ENCODE assay signal across 1 cellular context in genomic region chr11:130916238-130916855, GRCh38.
TF ChIP-seq lines count a peak whose summit lies in the region.

A gene with protein sequence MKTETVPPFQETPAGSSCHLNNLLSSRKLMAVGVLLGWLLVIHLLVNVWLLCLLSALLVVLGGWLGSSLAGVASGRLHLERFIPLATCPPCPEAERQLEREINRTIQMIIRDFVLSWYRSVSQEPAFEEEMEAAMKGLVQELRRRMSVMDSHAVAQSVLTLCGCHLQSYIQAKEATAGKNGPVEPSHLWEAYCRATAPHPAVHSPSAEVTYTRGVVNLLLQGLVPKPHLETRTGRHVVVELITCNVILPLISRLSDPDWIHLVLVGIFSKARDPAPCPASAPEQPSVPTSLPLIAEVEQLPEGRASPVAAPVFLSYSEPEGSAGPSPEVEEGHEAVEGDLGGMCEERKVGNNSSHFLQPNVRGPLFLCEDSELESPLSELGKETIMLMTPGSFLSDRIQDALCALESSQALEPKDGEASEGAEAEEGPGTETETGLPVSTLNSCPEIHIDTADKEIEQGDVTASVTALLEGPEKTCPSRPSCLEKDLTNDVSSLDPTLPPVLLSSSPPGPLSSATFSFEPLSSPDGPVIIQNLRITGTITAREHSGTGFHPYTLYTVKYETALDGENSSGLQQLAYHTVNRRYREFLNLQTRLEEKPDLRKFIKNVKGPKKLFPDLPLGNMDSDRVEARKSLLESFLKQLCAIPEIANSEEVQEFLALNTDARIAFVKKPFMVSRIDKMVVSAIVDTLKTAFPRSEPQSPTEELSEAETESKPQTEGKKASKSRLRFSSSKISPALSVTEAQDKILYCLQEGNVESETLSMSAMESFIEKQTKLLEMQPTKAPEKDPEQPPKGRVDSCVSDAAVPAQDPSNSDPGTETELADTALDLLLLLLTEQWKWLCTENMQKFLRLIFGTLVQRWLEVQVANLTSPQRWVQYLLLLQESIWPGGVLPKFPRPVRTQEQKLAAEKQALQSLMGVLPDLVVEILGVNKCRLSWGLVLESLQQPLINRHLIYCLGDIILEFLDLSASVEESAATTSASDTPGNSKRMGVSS (minus strand): TSS chr11:130916479. CDS start chr11:130915939, 540 bp downstream.

TF ChIP-seq in K562, 482 proteins besides CTCF, POLR2A, EP300 and RAD21 (continued from another document and continues in another):
- TF ChIP-seq GMEB1 (CRISPR knock-in tag; IDR thresholded peaks at IDR 0.05) (peak; percentile 97), BACH1 (tag; IDR thresholded peaks at IDR 0.05) (no peak), L3MBTL2 (IDR thresholded peaks at IDR 0.05) (peak; percentile 98), FIP1L1 (IDR thresholded peaks at IDR 0.05; ENCODE audit: low read depth, low read length, poor library complexity, severe bottlenecking) (peak; percentile 44), TBL1XR1 (IDR thresholded peaks at IDR 0.05; ENCODE audit: low read length in 2 of 2) (no peak), ZNF124 (CRISPR knock-in tag; IDR thresholded peaks at IDR 0.05) (0 out of 2 replicates have a peak, but pooled peaks have one; percentile 36), MTA3 (IDR thresholded peaks at IDR 0.05; ENCODE audit: borderline replicate concordance) (peak; percentile 77; the same call in 1 of the 2 replicates), RCOR1 (IDR thresholded peaks at IDR 0.05; ENCODE audit: borderline replicate concordance in 1 of 2, low read depth in 2 of 2, low read length in 2 of 2) (peak in 1 of 2 experiments; percentile 61; a peak in 1 of 4 replicates), EP400 (IDR thresholded peaks at IDR 0.05) (peak; percentile 70; the same call in 1 of the 2 replicates), ZBTB17 (CRISPR knock-in tag; IDR thresholded peaks at IDR 0.05) (no peak), XRCC4 (IDR thresholded peaks at IDR 0.05; ENCODE audit: extremely low read depth, insufficient read depth, insufficient read length) (no peak), KDM1A (IDR thresholded peaks at IDR 0.05) (no peak), POLR3G (IDR thresholded peaks at IDR 0.05; ENCODE audit: extremely low read depth, insufficient read length, insufficient replicate concordance) (no peak), ZNF232 (CRISPR knock-in tag; IDR thresholded peaks at IDR 0.05) (0 out of 2 replicates have a peak, but pooled peaks have one; percentile 73), TFE3 (CRISPR knock-in tag; IDR thresholded peaks at IDR 0.05) (no peak), PHF20 (IDR thresholded peaks at IDR 0.05; ENCODE audit: partially characterized antibody) (peak; percentile 99), BMI1 (IDR thresholded peaks at IDR 0.05; ENCODE audit: low read length) (no peak), KDM4B (IDR thresholded peaks at IDR 0.05; ENCODE audit: borderline replicate concordance in 2 of 2, low read depth in 1 of 2) (peak in 1 of 2 experiments; percentile 49; a peak in 1 of 4 replicates), SIX5 (IDR thresholded peaks at IDR 0.05; ENCODE audit: borderline replicate concordance in 1 of 2, insufficient read depth in 1 of 2, low read depth in 1 of 2, low read length in 2 of 2) (peak in 1 of 2 experiments; percentile 14; a peak in 1 of 4 replicates), ZNF766 (CRISPR knock-in tag; conservative IDR thresholded peaks at IDR 0.05) (peak; percentile 88), ZNF384 (IDR thresholded peaks at IDR 0.05; ENCODE audit: low read depth, low read length) (0 out of 2 replicates have a peak, but pooled peaks have one; percentile 7), ZNF263 (CRISPR knock-in tag; IDR thresholded peaks at IDR 0.05; ENCODE audit: borderline replicate concordance) (peak; percentile 35; the same call in 1 of the 2 replicates), BCLAF1 (IDR thresholded peaks at IDR 0.05; ENCODE audit: borderline replicate concordance in 1 of 2, control insufficient read depth in 1 of 2, low read depth in 2 of 2, low read length in 1 of 2) (peak in 1 of 2 experiments; percentile 57; a peak in 1 of 4 replicates), ATF7 (IDR thresholded peaks at IDR 0.05) (peak; percentile 82), JUN (IDR thresholded peaks at IDR 0.05; ENCODE audit: borderline replicate concordance, low read depth, low read length) (peak; percentile 38; the same call in 1 of the 2 replicates), JUN (CRISPR knock-in tag; IDR thresholded peaks at IDR 0.05; ENCODE audit: borderline replicate concordance) (no peak), CGGBP1 (CRISPR knock-in tag; IDR thresholded peaks at IDR 0.05) (peak; percentile 70; the same call in 1 of the 2 replicates), HMGN3 (IDR thresholded peaks at IDR 0.05; ENCODE audit: borderline replicate concordance, extremely low read depth, insufficient read length, low read depth, low read length) (peak; percentile 46), ETS1 (conservative IDR thresholded peaks at IDR 0.05; ENCODE audit: control insufficient read depth, low read depth, low read length) (peak; percentile 74; the same call in 1 of the 2 replicates), ZBTB5 (IDR thresholded peaks at IDR 0.05) (no peak), ELF2 (CRISPR knock-in tag; IDR thresholded peaks at IDR 0.05) (peak; percentile 94)
- TF ChIP-seq, protein P1, sequence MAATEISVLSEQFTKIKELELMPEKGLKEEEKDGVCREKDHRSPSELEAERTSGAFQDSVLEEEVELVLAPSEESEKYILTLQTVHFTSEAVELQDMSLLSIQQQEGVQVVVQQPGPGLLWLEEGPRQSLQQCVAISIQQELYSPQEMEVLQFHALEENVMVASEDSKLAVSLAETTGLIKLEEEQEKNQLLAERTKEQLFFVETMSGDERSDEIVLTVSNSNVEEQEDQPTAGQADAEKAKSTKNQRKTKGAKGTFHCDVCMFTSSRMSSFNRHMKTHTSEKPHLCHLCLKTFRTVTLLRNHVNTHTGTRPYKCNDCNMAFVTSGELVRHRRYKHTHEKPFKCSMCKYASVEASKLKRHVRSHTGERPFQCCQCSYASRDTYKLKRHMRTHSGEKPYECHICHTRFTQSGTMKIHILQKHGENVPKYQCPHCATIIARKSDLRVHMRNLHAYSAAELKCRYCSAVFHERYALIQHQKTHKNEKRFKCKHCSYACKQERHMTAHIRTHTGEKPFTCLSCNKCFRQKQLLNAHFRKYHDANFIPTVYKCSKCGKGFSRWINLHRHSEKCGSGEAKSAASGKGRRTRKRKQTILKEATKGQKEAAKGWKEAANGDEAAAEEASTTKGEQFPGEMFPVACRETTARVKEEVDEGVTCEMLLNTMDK (IDR thresholded peaks at IDR 0.05; ENCODE audit: borderline replicate concordance, insufficient read depth, low read depth, low read length, poor library complexity, severe bottlenecking) = peak; percentile 91
- TF ChIP-seq, protein P2, sequence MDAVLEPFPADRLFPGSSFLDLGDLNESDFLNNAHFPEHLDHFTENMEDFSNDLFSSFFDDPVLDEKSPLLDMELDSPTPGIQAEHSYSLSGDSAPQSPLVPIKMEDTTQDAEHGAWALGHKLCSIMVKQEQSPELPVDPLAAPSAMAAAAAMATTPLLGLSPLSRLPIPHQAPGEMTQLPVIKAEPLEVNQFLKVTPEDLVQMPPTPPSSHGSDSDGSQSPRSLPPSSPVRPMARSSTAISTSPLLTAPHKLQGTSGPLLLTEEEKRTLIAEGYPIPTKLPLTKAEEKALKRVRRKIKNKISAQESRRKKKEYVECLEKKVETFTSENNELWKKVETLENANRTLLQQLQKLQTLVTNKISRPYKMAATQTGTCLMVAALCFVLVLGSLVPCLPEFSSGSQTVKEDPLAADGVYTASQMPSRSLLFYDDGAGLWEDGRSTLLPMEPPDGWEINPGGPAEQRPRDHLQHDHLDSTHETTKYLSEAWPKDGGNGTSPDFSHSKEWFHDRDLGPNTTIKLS (IDR thresholded peaks at IDR 0.05; ENCODE audit: borderline replicate concordance, low read depth) = peak; percentile 85
- TF ChIP-seq, protein P3, sequence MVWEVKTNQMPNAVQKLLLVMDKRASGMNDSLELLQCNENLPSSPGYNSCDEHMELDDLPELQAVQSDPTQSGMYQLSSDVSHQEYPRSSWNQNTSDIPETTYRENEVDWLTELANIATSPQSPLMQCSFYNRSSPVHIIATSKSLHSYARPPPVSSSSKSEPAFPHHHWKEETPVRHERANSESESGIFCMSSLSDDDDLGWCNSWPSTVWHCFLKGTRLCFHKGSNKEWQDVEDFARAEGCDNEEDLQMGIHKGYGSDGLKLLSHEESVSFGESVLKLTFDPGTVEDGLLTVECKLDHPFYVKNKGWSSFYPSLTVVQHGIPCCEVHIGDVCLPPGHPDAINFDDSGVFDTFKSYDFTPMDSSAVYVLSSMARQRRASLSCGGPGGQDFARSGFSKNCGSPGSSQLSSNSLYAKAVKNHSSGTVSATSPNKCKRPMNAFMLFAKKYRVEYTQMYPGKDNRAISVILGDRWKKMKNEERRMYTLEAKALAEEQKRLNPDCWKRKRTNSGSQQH (CRISPR knock-in tag; IDR thresholded peaks at IDR 0.05) = no peak
